26 cellular contexts compared by ENCODE assay signal in the genomic region with DNA sequence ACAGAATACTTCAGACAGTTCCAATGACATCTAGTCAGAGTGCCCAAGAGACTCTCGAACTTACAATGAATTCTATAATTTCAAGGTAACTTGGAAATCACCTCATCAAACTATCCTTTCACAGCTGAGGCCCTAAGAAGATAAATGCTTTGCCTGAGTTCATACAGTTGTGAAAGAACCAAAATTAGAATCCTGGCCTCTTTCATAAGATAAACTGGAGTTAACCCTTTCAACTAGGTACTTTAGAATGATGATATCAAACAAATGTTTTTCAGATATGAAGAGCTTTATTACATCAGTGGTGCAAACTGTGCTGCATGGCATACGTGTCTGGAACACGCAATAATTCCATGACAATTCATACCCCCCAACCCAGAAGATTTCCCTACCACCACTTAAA.
"Had no signal": no experiment of that assay in that cellular context is flagged by ENCODE, and none has a peak within 500 bp of the region (broad histone marks: within the 10 kb centered on the region; RNA-seq: fewer than 3 reads in every experiment).

No MANE protein-coding gene starts in this region.

- ATAC-seq: natural killer cell; psoas muscle; right cardiac atrium; right lobe of liver; stimulated activated memory B cell treated with anti-CD40 and anti-IgM and Interleukin-4, amounts not matched to agents 10 μg/mL and 1 μg/mL and 100 μg/mL, for 72 hours; stimulated activated naive CD8-positive, alpha-beta T cell treated with anti-CD3 and anti-CD28 coated beads, Interleukin-15, amount 100 ng/mL, for 72 hours; stimulated activated naive CD8-positive, alpha-beta T cell treated with anti-CD3 and anti-CD28 coated beads, Interleukin-15, Interleukin-2, amounts not matched to agents 100 U/mL and 50 U/mL, for 24 hours; upper lobe of right lung had no signal

- H3K27me3 ChIP-seq: neural progenitor cell, ovary, right lobe of liver, sigmoid colon, suprapubic skin, testis, tibial artery, transverse colon, upper lobe of right lung, uterus had no signal

- DNase-seq: natural killer cell; occipital lobe; ovary; posterior cingulate gyrus; psoas muscle; right cardiac atrium; right lobe of liver; sigmoid colon; small intestine; stimulated activated CD4-positive, alpha-beta T cell treated with anti-CD3 and anti-CD28 coated beads, Interleukin-15, amount 100 ng/mL, for 24 hours; stimulated activated CD4-positive, alpha-beta T cell treated with anti-CD3 and anti-CD28 coated beads, Interleukin-4, amount 100 ng/mL, for 1 hour; stimulated activated CD4-positive, alpha-beta T cell treated with anti-CD3 and anti-CD28 coated beads, Interleukin-4, amount 100 ng/mL, for 4 hours; stimulated activated CD8-positive, alpha-beta memory T cell treated with anti-CD3 and anti-CD28 coated beads, Interleukin-4, amount 100 ng/mL, for 48 hours; stimulated activated naive CD4-positive, alpha-beta T cell; stimulated activated naive CD8-positive, alpha-beta T cell treated with anti-CD3 and anti-CD28 coated beads, Interleukin-15, amount 100 ng/mL, for 72 hours; stimulated activated naive CD8-positive, alpha-beta T cell treated with anti-CD3 and anti-CD28 coated beads, Interleukin-15, Interleukin-2, amounts not matched to agents 100 U/mL and 50 U/mL, for 24 hours; substantia nigra; testis; tibial artery; transverse colon; upper lobe of right lung; uterus had no signal

- H3K79me2 ChIP-seq: parathyroid adenoma had no signal

- H2AFZ ChIP-seq: neural progenitor cell, parathyroid adenoma had no signal

- H3K9ac ChIP-seq: neural progenitor cell, parathyroid adenoma had no signal

- H3K4me2 ChIP-seq: neural progenitor cell had no signal

- H3K36me3 ChIP-seq: neural progenitor cell, ovary, right lobe of liver, sigmoid colon, suprapubic skin, tibial artery, transverse colon, upper lobe of right lung, uterus had no signal

- FAIRE-seq: small intestine had no signal

- H3K4me3 ChIP-seq: neural progenitor cell, ovary, psoas muscle, right lobe of liver, sigmoid colon, suprapubic skin, testis, tibial artery, transverse colon, upper lobe of right lung, uterus had no signal

- H3K27ac ChIP-seq: neural progenitor cell, ovary, parathyroid adenoma, psoas muscle, right lobe of liver, sigmoid colon, suprapubic skin, testis, tibial artery, transverse colon, upper lobe of right lung, uterus had no signal

- H3K9me3 ChIP-seq: ovary, psoas muscle, right lobe of liver, sigmoid colon, suprapubic skin, testis, tibial artery, transverse colon, upper lobe of right lung, uterus had no signal

- H3K4me1 ChIP-seq: neural progenitor cell, parathyroid adenoma, testis, tibial artery, uterus had no signal
